In the genomic region with DNA sequence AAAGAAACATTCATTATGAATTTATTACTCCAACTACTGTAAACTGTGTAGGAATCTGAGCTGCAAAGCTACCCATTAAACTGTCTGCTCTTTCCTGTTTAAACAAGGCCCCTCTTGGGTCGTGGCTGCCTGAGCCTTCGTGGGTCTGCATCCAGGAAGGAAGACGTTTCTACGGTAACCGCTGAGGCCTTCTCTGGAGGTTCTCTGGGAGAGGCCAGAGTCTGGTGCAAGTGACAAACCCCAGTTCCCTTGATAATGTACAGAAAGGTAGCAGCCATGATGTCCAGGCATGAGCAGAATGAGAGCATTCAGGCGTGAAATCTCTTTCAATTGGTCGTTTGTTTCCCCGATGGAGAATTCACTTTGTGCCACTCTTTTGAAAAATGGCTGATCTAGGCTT, we compare ENCODE assay signal across 24 cellular contexts.
DNase-seq lines count a peak whose midpoint lies in the region; ATAC-seq and TF ChIP-seq lines count a peak whose summit lies in the region.
"Had no signal": no experiment of that assay in that cellular context is flagged by ENCODE, and none has a peak within 500 bp of the region (broad histone marks: within the 10 kb centered on the region; RNA-seq: fewer than 3 reads in every experiment).

No MANE protein-coding gene starts in this region.

- no peaks in the 10 kb centered on the region for H3K9me2 ChIP-seq in hepatocyte (replicated peaks; ENCODE audit: insufficient read depth)

- no peak overlapping the region for H3K4me3 ChIP-seq in DND-41 (ENCODE audit: low read depth in 1 of 2, low read length in 2 of 2)
- H3K4me3 ChIP-seq in NT2/D1 (ENCODE audit: insufficient read length, low read depth) = no peak overlapping the region
- H3K4me3 ChIP-seq in hepatocyte = no peak overlapping the region
- no peak overlapping the region for H3K4me3 ChIP-seq in neural progenitor cell
- no peak overlapping the region for H3K4me3 ChIP-seq in trophoblast cell (ENCODE audit: low read depth, low read length)
- H3K4me3 ChIP-seq: heart left ventricle, prostate gland, transverse colon had no signal

- peaks cover 30% of the 10 kb centered on the region for H3K4me1 Mint-ChIP-seq in neural progenitor cell
- H3K4me1 Mint-ChIP-seq: activated naive CD4-positive, alpha-beta T cell treated with anti-CD3 and anti-CD28 coated beads, Interleukin-2, amount 50 U/mL, for 24 hours; CD4-positive, CD25-positive, alpha-beta regulatory T cell; central memory CD8-positive, alpha-beta T cell had no signal

- H2BK5ac ChIP-seq in trophoblast cell (ENCODE audit: low read depth, low read length, poor library complexity) = no peak overlapping the region

- no peaks in the 10 kb centered on the region for H3F3A ChIP-seq in neural progenitor cell (ENCODE audit: low read depth)

- H3K27me3 ChIP-seq in DND-41 (ENCODE audit: insufficient read depth, low read length, poor library complexity) (no peaks in the 10 kb centered on the region), NT2/D1 (ENCODE audit: insufficient read depth, insufficient read length) (no peaks in the 10 kb centered on the region), hepatocyte (no peaks in the 10 kb centered on the region), neural progenitor cell (no peaks in the 10 kb centered on the region), trophoblast cell (ENCODE audit: insufficient read depth, low read length) (no peaks in the 10 kb centered on the region)
- H3K27me3 ChIP-seq: heart left ventricle, transverse colon had no signal

- no peak overlapping the region for H3K4me3 Mint-ChIP-seq in neural progenitor cell
- H3K4me3 Mint-ChIP-seq: activated naive CD4-positive, alpha-beta T cell treated with anti-CD3 and anti-CD28 coated beads, Interleukin-2, amount 50 U/mL, for 24 hours; CD4-positive, CD25-positive, alpha-beta regulatory T cell; central memory CD8-positive, alpha-beta T cell; natural killer cell treated with Interleukin-12 subunit alpha and Interleukin-12 subunit beta and Interleukin-15 and Interleukin-18, amount 100 ng/mL, for 72 hours had no signal

- no peaks in the 10 kb centered on the region for H3K79me1 ChIP-seq in trophoblast cell (ENCODE audit: low read length)

- H3K36me3 ChIP-seq in DND-41 (ENCODE audit: insufficient read depth, low read length) (no peaks in the 10 kb centered on the region), NT2/D1 (ENCODE audit: insufficient read depth, insufficient read length, low read length) (no peaks in the 10 kb centered on the region), hepatocyte (replicated peaks; ENCODE audit: insufficient read depth, low read depth) (no peaks in the 10 kb centered on the region), neural progenitor cell (no peaks in the 10 kb centered on the region), trophoblast cell (ENCODE audit: control insufficient read depth in 1 of 2, insufficient read depth in 2 of 2, low read length in 2 of 2) (no peaks in the 10 kb centered on the region)
- H3K36me3 ChIP-seq: heart left ventricle, prostate gland, transverse colon had no signal

- H3K9me3 ChIP-seq in DND-41 (ENCODE audit: insufficient read depth, low read length, severe bottlenecking) (no peaks in the 10 kb centered on the region), NT2/D1 (ENCODE audit: insufficient read depth, low read length) (no peaks in the 10 kb centered on the region), hepatocyte (ENCODE audit: low read depth) (no peaks in the 10 kb centered on the region), neural progenitor cell (ENCODE audit: low read depth) (no peaks in the 10 kb centered on the region), trophoblast cell (ENCODE audit: insufficient read depth, low read depth, low read length) (no peaks in the 10 kb centered on the region)
- H3K9me3 ChIP-seq: heart left ventricle, prostate gland, transverse colon had no signal

- DNase-seq in DND-41 = peak; percentile 42
- peak; percentile 35 for DNase-seq in NT2/D1 (ENCODE audit: low read depth, low spot score)
- peak; percentile 39 for DNase-seq in hepatocyte (ENCODE audit: low spot score)
- peak; percentile 71 for DNase-seq in neural progenitor cell (ENCODE audit: low spot score)
- DNase-seq in trophoblast cell = no peak
- no peak for DNase-seq in omental fat pad (ENCODE audit: low spot score)
- no peak for DNase-seq in stimulated activated naive CD4-positive, alpha-beta T cell treated with Interleukin-2 at 50 U/mL for 16 hours (lab: John Stamatoyannopoulos, UW)
- DNase-seq: activated CD4-positive, alpha-beta T cell treated with anti-CD3 and anti-CD28 coated beads, Interleukin-2, amount 50 U/mL, for 48 hours; activated CD8-positive, alpha-beta memory T cell treated with anti-CD3 and anti-CD28 coated beads, Interleukin-2, amount 50 U/mL, for 4 hours; CD4-positive, CD25-positive, alpha-beta regulatory T cell; GF-D8; heart left ventricle; KG1; MM.1S; NCI-H226; Right ventricle myocardium superior; stimulated activated CD8-positive, alpha-beta memory T cell treated with anti-CD3 and anti-CD28 coated beads, Interleukin-4, amount 100 ng/mL, for 48 hours; T-helper 9 cell; transverse colon had no signal

- H3K4me1 ChIP-seq in DND-41 (ENCODE audit: insufficient read depth, low read length) = peaks cover 10% of the 10 kb centered on the region
- H3K4me1 ChIP-seq in NT2/D1 (ENCODE audit: insufficient read depth, insufficient read length) = no peaks in the 10 kb centered on the region
- H3K4me1 ChIP-seq in hepatocyte (ENCODE audit: insufficient read depth) = no peaks in the 10 kb centered on the region
- H3K4me1 ChIP-seq in neural progenitor cell = peaks cover 14% of the 10 kb centered on the region
- H3K4me1 ChIP-seq in trophoblast cell (ENCODE audit: control insufficient read depth in 1 of 2, insufficient read depth in 2 of 2, low read length in 2 of 2) = peaks cover 2% of the 10 kb centered on the region in 2 experiments
- H3K4me1 ChIP-seq: prostate gland, transverse colon had no signal

- 44% methylated on average over 8 of the region's 8 CpGs for WGBS in hepatocyte (ENCODE audit: low lambda C conversion rate, missing lambda C conversion rate)
- WGBS in trophoblast cell (ENCODE audit: extremely low coverage, insufficient coverage, insufficient read length) = no CpG with 5 or more reads among the region's 8 CpGs

- TF ChIP-seq CTCF in DND-41 (IDR thresholded peaks at IDR 0.05; ENCODE audit: borderline replicate concordance, extremely low read depth, low read length, poor library complexity, severe bottlenecking) (no peak), hepatocyte (IDR thresholded peaks at IDR 0.05; ENCODE audit: poor library complexity) (no peak), neural progenitor cell (IDR thresholded peaks at IDR 0.05) (no peak), omental fat pad (IDR thresholded peaks at IDR 0.05) (no peak)

- H3K23ac ChIP-seq in trophoblast cell (ENCODE audit: low read length) = no peak overlapping the region

- no peak overlapping the region for H4K91ac ChIP-seq in trophoblast cell (ENCODE audit: low read depth, low read length)

- H2BK12ac ChIP-seq in trophoblast cell (ENCODE audit: low read length) = no peak overlapping the region

- no peak overlapping the region; the same call in 1 of the 2 replicates for H2AFZ ChIP-seq in DND-41 (ENCODE audit: low read depth, low read length)
- H2AFZ ChIP-seq in hepatocyte = no peak overlapping the region
- H2AFZ ChIP-seq in neural progenitor cell (replicated peaks) = no peak overlapping the region
- no peak overlapping the region for H2AFZ ChIP-seq in trophoblast cell (ENCODE audit: insufficient read depth, low read length, poor library complexity)

- no peak overlapping the region for H2BK120ac ChIP-seq in trophoblast cell (ENCODE audit: insufficient read depth, low read length, poor library complexity)

- H3K4ac ChIP-seq in trophoblast cell (ENCODE audit: low read depth, low read length) = no peak overlapping the region

- H3K9me3 Mint-ChIP-seq in neural progenitor cell = no peaks in the 10 kb centered on the region
- H3K9me3 Mint-ChIP-seq: activated naive CD4-positive, alpha-beta T cell treated with anti-CD3 and anti-CD28 coated beads, Interleukin-2, amount 50 U/mL, for 24 hours had no signal

- no peak overlapping the region for H4K12ac ChIP-seq in trophoblast cell (ENCODE audit: low read depth, low read length)

- H3K79me2 ChIP-seq in DND-41 (ENCODE audit: insufficient read depth, low read length) (no peaks in the 10 kb centered on the region), hepatocyte (no peaks in the 10 kb centered on the region), neural progenitor cell (ENCODE audit: low read depth) (no peaks in the 10 kb centered on the region), trophoblast cell (ENCODE audit: control insufficient read depth, insufficient read depth, low read length, poor library complexity) (no peaks in the 10 kb centered on the region)

- H3K14ac ChIP-seq in trophoblast cell (ENCODE audit: low read length) = no peak overlapping the region

- H3K18ac ChIP-seq in trophoblast cell (ENCODE audit: low read length) = no peak overlapping the region

- H3K36me3 Mint-ChIP-seq in neural progenitor cell = no peaks in the 10 kb centered on the region
- H3K36me3 Mint-ChIP-seq: activated naive CD4-positive, alpha-beta T cell treated with anti-CD3 and anti-CD28 coated beads, Interleukin-2, amount 50 U/mL, for 24 hours; CD4-positive, CD25-positive, alpha-beta regulatory T cell; natural killer cell treated with Interleukin-12 subunit alpha and Interleukin-12 subunit beta and Interleukin-15 and Interleukin-18, amount 100 ng/mL, for 72 hours had no signal

- H2AK5ac ChIP-seq in trophoblast cell (ENCODE audit: low read length) = no peak overlapping the region

- H3K27me3 Mint-ChIP-seq in neural progenitor cell (ENCODE audit: insufficient read depth, low read depth) = no peaks in the 10 kb centered on the region
- H3K27me3 Mint-ChIP-seq: activated naive CD4-positive, alpha-beta T cell treated with anti-CD3 and anti-CD28 coated beads, Interleukin-2, amount 50 U/mL, for 24 hours; CD4-positive, CD25-positive, alpha-beta regulatory T cell; central memory CD8-positive, alpha-beta T cell had no signal

- ATAC-seq in DND-41 (ENCODE audit: insufficient read depth, low read depth) (peak; percentile 59), omental fat pad (ENCODE audit: low FRiP score) (no peak)
- ATAC-seq: heart left ventricle; natural killer cell treated with Interleukin-12 subunit alpha and Interleukin-12 subunit beta and Interleukin-15 and Interleukin-18, amount 100 ng/mL, for 72 hours had no signal

- H3K4me2 ChIP-seq in DND-41 (ENCODE audit: insufficient read depth, low read length) = no peak overlapping the region
- no peak overlapping the region for H3K4me2 ChIP-seq in hepatocyte
- H3K4me2 ChIP-seq in neural progenitor cell = peak overlapping the region; percentile 5
- no peak overlapping the region for H3K4me2 ChIP-seq in trophoblast cell (ENCODE audit: low read length)

- H4K8ac ChIP-seq in trophoblast cell (ENCODE audit: low read depth, low read length) = no peak overlapping the region

- H3K27ac ChIP-seq in DND-41 (ENCODE audit: low read length) (no peak overlapping the region), hepatocyte (no peak overlapping the region), neural progenitor cell (no peak overlapping the region), trophoblast cell (ENCODE audit: low read depth, low read length) (no peak overlapping the region)
- H3K27ac ChIP-seq: epithelial cell of prostate, heart left ventricle, prostate gland, transverse colon had no signal

- H4K20me1 ChIP-seq in DND-41 (ENCODE audit: insufficient read depth, low read length) = no peaks in the 10 kb centered on the region
- no peaks in the 10 kb centered on the region for H4K20me1 ChIP-seq in hepatocyte (ENCODE audit: insufficient read depth, poor library complexity, severe bottlenecking)
- H4K20me1 ChIP-seq in neural progenitor cell (ENCODE audit: low read depth) = no peaks in the 10 kb centered on the region

- H3K9ac ChIP-seq in DND-41 (ENCODE audit: low read depth, low read length) (no peak overlapping the region), NT2/D1 (ENCODE audit: insufficient read length, low read depth) (no peak overlapping the region), neural progenitor cell (no peak overlapping the region), trophoblast cell (ENCODE audit: low read length) (no peak overlapping the region)

- peak overlapping the region; percentile 93 for H3K27ac Mint-ChIP-seq in neural progenitor cell
- H3K27ac Mint-ChIP-seq: activated naive CD4-positive, alpha-beta T cell treated with anti-CD3 and anti-CD28 coated beads, Interleukin-2, amount 50 U/mL, for 24 hours; CD4-positive, CD25-positive, alpha-beta regulatory T cell; natural killer cell treated with Interleukin-12 subunit alpha and Interleukin-12 subunit beta and Interleukin-15 and Interleukin-18, amount 100 ng/mL, for 72 hours had no signal

Comparison
In these comparisons a context has a peak if more than half of its experiments do, and no peak if none do; other contexts are left out.
1. DNase-seq: peak in DND-41 (single experiment), NT2/D1 (single experiment), hepatocyte (single experiment) and neural progenitor cell (single experiment); none in trophoblast cell (0 of 2), omental fat pad (single experiment) and stimulated activated naive CD4-positive, alpha-beta T cell treated with Interleukin-2 at 50 U/mL for 16 hours (single experiment).